ENCODE assay signal across 20 cellular contexts in genomic region chr11:9228086-9228485, GRCh38. TPM values are rescaled to one million over a fixed set of nuclear protein-coding genes. Genes with fewer than 3 reads are reported as not detected.
DNase-seq lines count a peak whose midpoint lies in the region; ATAC-seq and TF ChIP-seq lines count a peak whose summit lies in the region.
"Had no signal": no experiment of that assay in that cellular context is flagged by ENCODE, and none has a peak within 500 bp of the region (broad histone marks: within the 10 kb centered on the region; RNA-seq: fewer than 3 reads in every experiment).

No MANE protein-coding gene starts in this region.

- no peak overlapping the region for H4K12ac ChIP-seq in trophoblast cell (ENCODE audit: low read depth, low read length)

- no peak overlapping the region for H2BK20ac ChIP-seq in H9 (ENCODE audit: low read depth, low read length, poor library complexity, severe bottlenecking)

- H3K9ac ChIP-seq in H9 (ENCODE audit: extremely low read depth, insufficient read length, low read length) (no peak overlapping the region), trophoblast cell (ENCODE audit: low read length) (no peak overlapping the region)
- H3K9ac ChIP-seq: BLaER1 treated with 17β-estradiol and CSF1 and Interleukin-3, amounts not matched to agents 10 nM and 100 nM had no signal

- peaks cover 8% of the 10 kb centered on the region for H3K79me1 ChIP-seq in H9 (ENCODE audit: insufficient read depth, low read depth, low read length, poor library complexity, severe bottlenecking)
- no peaks in the 10 kb centered on the region for H3K79me1 ChIP-seq in trophoblast cell (ENCODE audit: low read length)

- H2AK5ac ChIP-seq in H9 (ENCODE audit: insufficient read length, low read length) (no peak overlapping the region), trophoblast cell (ENCODE audit: low read length) (no peak overlapping the region)

- H3K4me1 Mint-ChIP-seq in H9, result peaks cover 50 to 51% of the 10 kb centered on the region in 2 experiments

- H4K8ac ChIP-seq in H9 (replicated peaks; ENCODE audit: insufficient read length, low read depth, low read length) (no peak overlapping the region), trophoblast cell (ENCODE audit: low read depth, low read length) (no peak overlapping the region)

- H3K4me1 ChIP-seq in H9 (ENCODE audit: insufficient read depth, low read length), result peaks cover 16% of the 10 kb centered on the region
- peaks cover 11 to 13% of the 10 kb centered on the region in 2 experiments for H3K4me1 ChIP-seq in trophoblast cell (ENCODE audit: control insufficient read depth in 1 of 2, insufficient read depth in 2 of 2, low read length in 2 of 2)

- H3K36me3 ChIP-seq in trophoblast cell (ENCODE audit: control insufficient read depth in 1 of 2, insufficient read depth in 2 of 2, low read length in 2 of 2), result no peaks in the 10 kb centered on the region

- no peaks in the 10 kb centered on the region for H4K20me1 ChIP-seq in H9 (ENCODE audit: control insufficient read depth, insufficient read depth, insufficient read length)

- peaks cover 10% of the 10 kb centered on the region for H3K27me3 Mint-ChIP-seq in H9 (ENCODE audit: low read depth)

- H3K18ac ChIP-seq in H9 (ENCODE audit: insufficient read length, low read depth, low read length) (no peak overlapping the region), trophoblast cell (ENCODE audit: low read length) (peak overlapping the region; percentile 47)

- ATAC-seq in GM18498 (IDR thresholded peaks at IDR 0.05; ENCODE audit: unreplicated experiment), result no peak
- ATAC-seq: CD8-positive, alpha-beta T cell; GM12878 had no signal

- no peak overlapping the region for H3K4ac ChIP-seq in H9 (ENCODE audit: low read depth, low read length)
- peak overlapping the region; percentile 91 for H3K4ac ChIP-seq in trophoblast cell (ENCODE audit: low read depth, low read length)

- no peak overlapping the region for H3K4me3 ChIP-seq in trophoblast cell (ENCODE audit: low read depth, low read length)
- H3K4me3 ChIP-seq: A549; BLaER1 treated with 17β-estradiol and CSF1 and Interleukin-3, amounts not matched to agents 10 nM and 100 nM; GM12878 had no signal

- H3K27me3 ChIP-seq in H9 (ENCODE audit: insufficient read depth, low read length) (peaks cover 8% of the 10 kb centered on the region), trophoblast cell (ENCODE audit: insufficient read depth, low read length) (no peaks in the 10 kb centered on the region)
- H3K27me3 ChIP-seq: BLaER1 treated with 17β-estradiol and CSF1 and Interleukin-3, amounts not matched to agents 10 nM and 100 nM had no signal

- H3K4me2 ChIP-seq in H9 (ENCODE audit: insufficient read depth, insufficient read length, low read length), result no peak overlapping the region
- no peak overlapping the region for H3K4me2 ChIP-seq in trophoblast cell (ENCODE audit: low read length)
- H3K4me2 ChIP-seq: A549 had no signal

- H3K79me2 ChIP-seq in H9 (ENCODE audit: insufficient read depth, low read length), result peaks cover 18% of the 10 kb centered on the region
- peaks cover 7% of the 10 kb centered on the region for H3K79me2 ChIP-seq in trophoblast cell (ENCODE audit: control insufficient read depth, insufficient read depth, low read length, poor library complexity)

- WGBS in H9 (ENCODE audit: extremely low coverage, insufficient read length, low lambda C conversion rate), result no CpG with 5 or more reads among the region's 5 CpGs
- no CpG with 5 or more reads among the region's 5 CpGs for WGBS in trophoblast cell (ENCODE audit: extremely low coverage, insufficient coverage, insufficient read length)

- H3T11ph ChIP-seq in H9 (ENCODE audit: low read length), result no peak overlapping the region

- H3K23ac ChIP-seq in H9 (ENCODE audit: insufficient read length, low read depth, low read length) (no peak overlapping the region), trophoblast cell (ENCODE audit: low read length) (no peak overlapping the region)

- H2BK5ac ChIP-seq in H9 (ENCODE audit: insufficient read length, low read length) (no peak overlapping the region), trophoblast cell (ENCODE audit: low read depth, low read length, poor library complexity) (no peak overlapping the region)

- no peak overlapping the region for H3K56ac ChIP-seq in H9 (ENCODE audit: insufficient read length, low read depth, low read length)

- no peak for TF ChIP-seq CTCF in H9 (conservative IDR thresholded peaks at IDR 0.05)

- H2BK12ac ChIP-seq in H9 (ENCODE audit: insufficient read length, low read depth, low read length), result no peak overlapping the region
- H2BK12ac ChIP-seq in trophoblast cell (ENCODE audit: low read length), result no peak overlapping the region

- no peak overlapping the region for H4K91ac ChIP-seq in H9 (ENCODE audit: insufficient read length, low read depth, low read length)
- no peak overlapping the region for H4K91ac ChIP-seq in trophoblast cell (ENCODE audit: low read depth, low read length)

- H3K27ac ChIP-seq in H9 (ENCODE audit: insufficient read length, low read depth, low read length), result no peak overlapping the region
- H3K27ac ChIP-seq in trophoblast cell (ENCODE audit: low read depth, low read length), result no peak overlapping the region
- H3K27ac ChIP-seq: A549; BLaER1 treated with 17β-estradiol and CSF1 and Interleukin-3, amounts not matched to agents 10 nM and 100 nM had no signal

- H3K23me2 ChIP-seq in H9 (ENCODE audit: insufficient read length, low read depth, low read length, poor library complexity, severe bottlenecking), result no peaks in the 10 kb centered on the region

- H3K9me3 Mint-ChIP-seq in H9, result no peaks in the 10 kb centered on the region
- H3K9me3 Mint-ChIP-seq: CD8-positive, alpha-beta T cell had no signal

- no peak overlapping the region for H4K5ac ChIP-seq in H9 (ENCODE audit: insufficient read length, low read depth, low read length)

- 0 out of 7 replicates have a peak, but pooled peaks cover 0 to 4% (median 0%) of the 10 kb centered on the region in 3 experiments for H3K36me3 Mint-ChIP-seq in H9 (ENCODE audit: insufficient read depth in 1 of 3, low read depth in 3 of 3)
- H3K36me3 Mint-ChIP-seq: CD8-positive, alpha-beta T cell had no signal

- no peak overlapping the region for H2BK15ac ChIP-seq in H9 (ENCODE audit: low read depth, low read length)

- no peaks in the 10 kb centered on the region for H3K9me3 ChIP-seq in H9 (ENCODE audit: control insufficient read depth, low read depth, low read length)
- no peaks in the 10 kb centered on the region for H3K9me3 ChIP-seq in trophoblast cell (ENCODE audit: insufficient read depth, low read depth, low read length)
- H3K9me3 ChIP-seq: A549; BLaER1 treated with 17β-estradiol and CSF1 and Interleukin-3, amounts not matched to agents 10 nM and 100 nM had no signal

- H2BK120ac ChIP-seq in H9 (ENCODE audit: low read depth, low read length, poor library complexity, severe bottlenecking), result no peak overlapping the region
- H2BK120ac ChIP-seq in trophoblast cell (ENCODE audit: insufficient read depth, low read length, poor library complexity), result no peak overlapping the region

- DNase-seq in H9, result peak; percentile 18
- DNase-seq in RPMI8226, result peak; percentile 23
- DNase-seq in kidney tubule cell (ENCODE audit: low spot score), result peak; percentile 38
- DNase-seq in trophoblast cell, result no peak
- DNase-seq in SHP77 treated with DMSO at 0.1 percent for 48 hours (lab: John Stamatoyannopoulos, UW), result no peak
- no peak for DNase-seq in NCI-H1694 treated with DMSO at 0.1 percent for 48 hours (lab: John Stamatoyannopoulos, UW)
- DNase-seq: CD8-positive, alpha-beta T cell; DMS53; EL; GOT3; KBM-7; MV-4-11; NCI-H2029; NCI-H2171; NCI-H446; SIG-M5 had no signal

- H2AFZ ChIP-seq in H9 (ENCODE audit: low read length), result no peak overlapping the region
- no peak overlapping the region for H2AFZ ChIP-seq in trophoblast cell (ENCODE audit: insufficient read depth, low read length, poor library complexity)

- H3K14ac ChIP-seq in H9 (ENCODE audit: insufficient read depth, low read length), result no peak overlapping the region
- no peak overlapping the region for H3K14ac ChIP-seq in trophoblast cell (ENCODE audit: low read length)

- H3K27ac Mint-ChIP-seq in H9, result 0 out of 7 replicates have a peak overlapping the region, but pooled peaks of 2 of the 3 experiments have one; percentile 23 to 47
- H3K27ac Mint-ChIP-seq: CD8-positive, alpha-beta T cell had no signal

- no peak overlapping the region for H3K4me3 Mint-ChIP-seq in H9
- H3K4me3 Mint-ChIP-seq: CD8-positive, alpha-beta T cell had no signal

RNA-seq across cellular contexts. Expression of gene DENND5A, which starts 37.1 kb away (rescaled TPM):
- 57.6 and 59.6 TPM in 2 replicates for total RNA-seq in H9 (2021)
- 57.3 and 58.2 TPM in 2 replicates for polyA plus RNA-seq in trophoblast cell (2013)

Comparison
In these comparisons a context has a peak if more than half of its experiments do, and no peak if none do; other contexts are left out.
1. DNase-seq: peak in H9 (single experiment), RPMI8226 (single experiment) and kidney tubule cell (single experiment); none in trophoblast cell (0 of 2), SHP77 treated with DMSO at 0.1 percent for 48 hours (single experiment) and NCI-H1694 treated with DMSO at 0.1 percent for 48 hours (single experiment).